In the genomic region with DNA sequence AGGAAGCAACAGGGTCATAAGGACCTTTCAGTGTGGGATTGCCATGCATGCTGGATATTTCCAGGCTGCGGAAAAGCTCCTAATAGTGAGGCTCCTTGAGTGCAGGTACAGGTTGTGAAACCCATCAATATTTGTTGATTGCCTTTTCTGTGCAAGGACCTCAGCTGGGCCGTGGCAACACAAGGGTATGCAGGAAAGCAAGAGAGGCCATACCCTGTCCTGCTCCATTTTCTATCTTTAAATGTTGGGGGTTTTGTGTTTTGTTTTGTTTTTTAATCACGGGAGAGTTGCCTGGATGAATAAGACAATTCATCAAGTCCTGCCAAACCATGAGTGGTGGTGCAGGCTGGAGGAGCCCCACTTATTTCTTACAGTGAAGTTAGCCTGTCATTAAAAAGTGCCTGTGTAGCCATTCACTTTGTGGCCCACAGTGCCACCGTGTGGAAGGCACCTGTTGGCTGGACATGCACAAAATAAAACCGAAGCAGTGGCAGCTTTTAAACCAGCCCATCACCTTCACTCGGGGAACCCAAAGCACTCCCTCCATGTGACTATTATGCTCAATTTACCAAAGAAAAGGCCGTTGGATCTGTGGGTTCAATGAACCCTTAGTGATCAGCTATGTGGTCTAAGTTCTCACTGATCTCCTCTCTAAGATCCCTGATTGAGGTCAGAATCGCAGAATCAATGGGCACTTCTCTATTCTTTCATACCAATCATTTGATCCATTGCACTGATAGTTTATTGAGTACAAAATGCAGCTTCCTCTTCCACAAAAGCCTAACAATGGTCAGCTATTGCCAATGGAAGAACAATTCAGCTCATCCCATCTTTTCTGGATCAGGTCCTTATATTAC, we compare ENCODE assay signal across 8 cellular contexts. TPM values are rescaled to one million over a fixed set of nuclear protein-coding genes. Genes with fewer than 3 reads are reported as not detected.
A peak's percentile ranks its signal among the peaks of the same experiment; 100 is the strongest.
DNase-seq lines count a peak whose midpoint lies in the region; ATAC-seq and TF ChIP-seq lines count a peak whose summit lies in the region.

No MANE protein-coding gene starts in this region.

- 53 to 72% methylated on average over 8 of the region's 8 CpGs for WGBS in testis, 2 donors

- no peaks in the 10 kb centered on the region for H3K27me3 ChIP-seq in Karpas-422 (ENCODE audit: low read length)
- H3K27me3 ChIP-seq in WERI-Rb-1 (ENCODE audit: insufficient read depth, low read depth, severe bottlenecking), result no peaks in the 10 kb centered on the region
- H3K27me3 ChIP-seq in right atrium auricular region, result no peaks in the 10 kb centered on the region
- H3K27me3 ChIP-seq in testis, result no peaks in the 10 kb centered on the region
- H3K27me3 ChIP-seq in naive thymus-derived CD4-positive, alpha-beta T cell (ENCODE audit: control insufficient read depth in 2 of 2, insufficient read depth in 2 of 2, low read length in 2 of 2), result peaks cover 0 to 3% of the 10 kb centered on the region in 2 donors

- CTCF ChIA-PET in activated CD4-positive, alpha-beta memory T cell treated with anti-CD3 and anti-CD28 coated beads for 36 hours (lab: Charles Lee), result interaction anchor here (0.6 to 2.1 kb wide), 9 partner anchors 8 to 946 kb away, joined by 3 to 6 read pairs (median 3); no protein-coding TSS in a partner anchor
- CTCF ChIA-PET in activated CD4-positive, alpha-beta memory T cell treated with anti-CD3 and anti-CD28 coated beads, Interleukin-2, amount 10 ng/mL, durations not matched to agents 7 days and 5 days (lab: Charles Lee), result interaction anchor here (0.9 kb wide), 1 partner anchor 943 kb away, joined by 3 read pairs; no protein-coding TSS in a partner anchor
- CTCF ChIA-PET in naive thymus-derived CD4-positive, alpha-beta T cell (lab: Charles Lee), result interaction anchor here (1.0 kb wide), 1 partner anchor 15 kb away, joined by 3 read pairs; no protein-coding TSS in a partner anchor

- H3K9me3 ChIP-seq in Karpas-422 (ENCODE audit: low read length) (no peaks in the 10 kb centered on the region), WERI-Rb-1 (ENCODE audit: severe bottlenecking) (no peaks in the 10 kb centered on the region), right atrium auricular region (no peaks in the 10 kb centered on the region), testis (no peaks in the 10 kb centered on the region)
- H3K9me3 ChIP-seq in naive thymus-derived CD4-positive, alpha-beta T cell (ENCODE audit: control insufficient read depth in 2 of 3, low read length in 3 of 3), result no peaks in the 10 kb centered on the region

- H2AFZ ChIP-seq in Karpas-422 (ENCODE audit: low read length), result no peak overlapping the region

- no peak for TF ChIP-seq POLR2A in testis (IDR thresholded peaks at IDR 0.05)

- intact Hi-C loops in activated CD4-positive, alpha-beta memory T cell treated with anti-CD3 and anti-CD28 coated beads for 36 hours (cut with micrococcal nuclease), result loop anchor here (5.0 kb wide), 1 partner anchor 945 kb away; no protein-coding TSS in a partner anchor
- intact Hi-C loops in testis (cut with DNase I; ENCODE audit: low total_unique reads), result no loop called here
- intact Hi-C loops in naive thymus-derived CD4-positive, alpha-beta T cell (cut with micrococcal nuclease), result loop anchor here in 1 of 2 donors (10.0 kb wide), 1 partner anchor 1977 kb away; no protein-coding TSS in a partner anchor

- no peaks in the 10 kb centered on the region for H3K36me3 Mint-ChIP-seq in activated CD4-positive, alpha-beta memory T cell treated with anti-CD3 and anti-CD28 coated beads for 36 hours
- H3K36me3 Mint-ChIP-seq in activated CD4-positive, alpha-beta memory T cell treated with anti-CD3 and anti-CD28 coated beads, Interleukin-2, amount 10 ng/mL, durations not matched to agents 7 days and 5 days (ENCODE audit: low read depth), result no peaks in the 10 kb centered on the region
- H3K36me3 Mint-ChIP-seq in naive thymus-derived CD4-positive, alpha-beta T cell, result no peaks in the 10 kb centered on the region

- no peak overlapping the region for H3K4me2 ChIP-seq in Karpas-422 (ENCODE audit: low read depth, low read length, poor library complexity, severe bottlenecking)

- H3K36me3 ChIP-seq in Karpas-422 (ENCODE audit: insufficient read depth, low read length), result no peaks in the 10 kb centered on the region
- H3K36me3 ChIP-seq in WERI-Rb-1, result peaks cover 26% of the 10 kb centered on the region
- no peaks in the 10 kb centered on the region for H3K36me3 ChIP-seq in right atrium auricular region
- H3K36me3 ChIP-seq in testis (ENCODE audit: low read depth, missing control alignments), result no peaks in the 10 kb centered on the region
- no peaks in the 10 kb centered on the region for H3K36me3 ChIP-seq in naive thymus-derived CD4-positive, alpha-beta T cell (ENCODE audit: control insufficient read depth in 2 of 3, insufficient read depth in 3 of 3, low read length in 3 of 3)

- no peak overlapping the region for H3K9ac ChIP-seq in Karpas-422 (ENCODE audit: low read length)

- no peaks in the 10 kb centered on the region for H4K20me1 ChIP-seq in Karpas-422 (ENCODE audit: insufficient read depth, low read depth, low read length)

- peak; percentile 88 for ATAC-seq in GM21723 (IDR thresholded peaks at IDR 0.05; ENCODE audit: unreplicated experiment)
- ATAC-seq in naive thymus-derived CD4-positive, alpha-beta T cell, result no peak

- no peak overlapping the region for H3K27ac ChIP-seq in Karpas-422 (ENCODE audit: low read length)
- H3K27ac ChIP-seq in WERI-Rb-1, result no peak overlapping the region
- H3K27ac ChIP-seq in right atrium auricular region, result no peak overlapping the region
- no peak overlapping the region for H3K27ac ChIP-seq in testis
- no peak overlapping the region for H3K27ac ChIP-seq in naive thymus-derived CD4-positive, alpha-beta T cell (ENCODE audit: low read depth, low read length)

- H3K4me3 ChIP-seq in Karpas-422 (ENCODE audit: low read length) (no peak overlapping the region), WERI-Rb-1 (ENCODE audit: low read depth, low read length) (no peak overlapping the region), right atrium auricular region (no peak overlapping the region), testis (no peak overlapping the region)
- H3K4me3 ChIP-seq in naive thymus-derived CD4-positive, alpha-beta T cell (ENCODE audit: low read length), result no peak overlapping the region

- H3K9me3 Mint-ChIP-seq in activated CD4-positive, alpha-beta memory T cell treated with anti-CD3 and anti-CD28 coated beads for 36 hours, result no peaks in the 10 kb centered on the region
- H3K9me3 Mint-ChIP-seq in activated CD4-positive, alpha-beta memory T cell treated with anti-CD3 and anti-CD28 coated beads, Interleukin-2, amount 10 ng/mL, durations not matched to agents 7 days and 5 days, result no peaks in the 10 kb centered on the region
- peaks cover 0 to 3% (median 0%) of the 10 kb centered on the region in 11 donors for H3K9me3 Mint-ChIP-seq in naive thymus-derived CD4-positive, alpha-beta T cell

- POLR2A ChIA-PET in activated CD4-positive, alpha-beta memory T cell treated with anti-CD3 and anti-CD28 coated beads for 36 hours (lab: Charles Lee), result no interaction called here
- POLR2A ChIA-PET in activated CD4-positive, alpha-beta memory T cell treated with anti-CD3 and anti-CD28 coated beads, Interleukin-2, amount 10 ng/mL, durations not matched to agents 7 days and 5 days (lab: Charles Lee), result interaction anchor here (1.1 kb wide), 1 partner anchor 14 kb away, joined by 5 read pairs; no protein-coding TSS in a partner anchor
- POLR2A ChIA-PET in naive thymus-derived CD4-positive, alpha-beta T cell (lab: Charles Lee), result no interaction called here

- H3K4me3 Mint-ChIP-seq in activated CD4-positive, alpha-beta memory T cell treated with anti-CD3 and anti-CD28 coated beads for 36 hours, result no peak overlapping the region
- no peak overlapping the region for H3K4me3 Mint-ChIP-seq in activated CD4-positive, alpha-beta memory T cell treated with anti-CD3 and anti-CD28 coated beads, Interleukin-2, amount 10 ng/mL, durations not matched to agents 7 days and 5 days
- H3K4me3 Mint-ChIP-seq in naive thymus-derived CD4-positive, alpha-beta T cell, result no peak overlapping the region

- H3K79me2 ChIP-seq in Karpas-422 (ENCODE audit: low read length), result no peaks in the 10 kb centered on the region

- H3K27ac Mint-ChIP-seq in activated CD4-positive, alpha-beta memory T cell treated with anti-CD3 and anti-CD28 coated beads for 36 hours, result no peak overlapping the region
- H3K27ac Mint-ChIP-seq in activated CD4-positive, alpha-beta memory T cell treated with anti-CD3 and anti-CD28 coated beads, Interleukin-2, amount 10 ng/mL, durations not matched to agents 7 days and 5 days, result no peak overlapping the region
- H3K27ac Mint-ChIP-seq in naive thymus-derived CD4-positive, alpha-beta T cell, result no peak overlapping the region

- TF ChIP-seq CTCF in WERI-Rb-1 (IDR thresholded peaks at IDR 0.05; ENCODE audit: low read depth, low read length), result peak; percentile 79
- TF ChIP-seq CTCF in right atrium auricular region (IDR thresholded peaks at IDR 0.05), result peak; percentile 43 to 72
- TF ChIP-seq CTCF in testis (IDR thresholded peaks at IDR 0.05), result peak; percentile 16 to 49 (median 32)

- H3K4me1 ChIP-seq in Karpas-422 (ENCODE audit: low read length) (no peaks in the 10 kb centered on the region), right atrium auricular region (peaks cover 0 to 7% of the 10 kb centered on the region in 2 donors), testis (no peaks in the 10 kb centered on the region)
- H3K4me1 ChIP-seq in naive thymus-derived CD4-positive, alpha-beta T cell (ENCODE audit: control insufficient read depth in 2 of 2, insufficient read depth in 2 of 2, low read length in 2 of 2), result no peaks in the 10 kb centered on the region

- DNase-seq in activated CD4-positive, alpha-beta memory T cell treated with anti-CD3 and anti-CD28 coated beads for 36 hours, result peak; percentile 47
- DNase-seq in activated CD4-positive, alpha-beta memory T cell treated with anti-CD3 and anti-CD28 coated beads, Interleukin-2, amount 10 ng/mL, durations not matched to agents 7 days and 5 days, result no peak
- peak; percentile 78 for DNase-seq in Karpas-422
- DNase-seq in WERI-Rb-1, result peak; percentile 53
- no peak for DNase-seq in right atrium auricular region (ENCODE audit: low spot score)
- peak; percentile 61 for DNase-seq in testis
- DNase-seq in naive thymus-derived CD4-positive, alpha-beta T cell, result no peak

- no peaks in the 10 kb centered on the region for H3K9me2 ChIP-seq in Karpas-422 (replicated peaks; ENCODE audit: insufficient read depth, low read length)

- peaks cover 14% of the 10 kb centered on the region for H3K27me3 Mint-ChIP-seq in activated CD4-positive, alpha-beta memory T cell treated with anti-CD3 and anti-CD28 coated beads for 36 hours
- H3K27me3 Mint-ChIP-seq in activated CD4-positive, alpha-beta memory T cell treated with anti-CD3 and anti-CD28 coated beads, Interleukin-2, amount 10 ng/mL, durations not matched to agents 7 days and 5 days, result peaks cover 22% of the 10 kb centered on the region
- H3K27me3 Mint-ChIP-seq in naive thymus-derived CD4-positive, alpha-beta T cell, result peaks cover 17 to 56% (median 40%) of the 10 kb centered on the region in 5 donors

- no peaks in the 10 kb centered on the region for H3K4me1 Mint-ChIP-seq in activated CD4-positive, alpha-beta memory T cell treated with anti-CD3 and anti-CD28 coated beads for 36 hours (ENCODE audit: low read depth)
- H3K4me1 Mint-ChIP-seq in activated CD4-positive, alpha-beta memory T cell treated with anti-CD3 and anti-CD28 coated beads, Interleukin-2, amount 10 ng/mL, durations not matched to agents 7 days and 5 days, result no peaks in the 10 kb centered on the region
- peaks cover 0 to 3% (median 0%) of the 10 kb centered on the region in 7 donors for H3K4me1 Mint-ChIP-seq in naive thymus-derived CD4-positive, alpha-beta T cell

RNA-seq across cellular contexts. Expression of a gene that starts 42.2 kb away (rescaled TPM):
- total RNA-seq in activated CD4-positive, alpha-beta memory T cell treated with anti-CD3 and anti-CD28 coated beads for 36 hours, result not detected
- total RNA-seq in activated CD4-positive, alpha-beta memory T cell treated with anti-CD3 and anti-CD28 coated beads, Interleukin-2, amount 10 ng/mL, durations not matched to agents 7 days and 5 days, result not detected
- not detected in 2 replicates for total RNA-seq in Karpas-422 (2014; rRNA removed; shearing (Covaris generic); ENCODE audit: low replicate concordance)
- total RNA-seq in right atrium auricular region, result 10 to 100 TPM in 1 of 2 donors, under 1 TPM in 1; 0.12 to 21.0 TPM
- total RNA-seq in testis, result 1 to 10 TPM; 1.7 to 3.1 TPM
- polyA plus RNA-seq in testis (ENCODE audit: insufficient read depth, low read depth, low replicate concordance), result 2.6 TPM
- total RNA-seq in naive thymus-derived CD4-positive, alpha-beta T cell, result not detected
- polyA plus RNA-seq in naive thymus-derived CD4-positive, alpha-beta T cell, result not detected

Comparison
In these comparisons a context has a peak if more than half of its experiments do, and no peak if none do; other contexts are left out.
1. DNase-seq: peak in activated CD4-positive, alpha-beta memory T cell treated with anti-CD3 and anti-CD28 coated beads for 36 hours (single experiment), Karpas-422 (single experiment), WERI-Rb-1 (single experiment) and testis (single experiment); none in activated CD4-positive, alpha-beta memory T cell treated with anti-CD3 and anti-CD28 coated beads, Interleukin-2, amount 10 ng/mL, durations not matched to agents 7 days and 5 days (single experiment), right atrium auricular region (single experiment) and naive thymus-derived CD4-positive, alpha-beta T cell (0 of 9).
2. Peak in every context shown above with its lines, with median percentiles within 50 percentile points of each other: CTCF ChIP-seq.